8 cellular contexts compared by ENCODE assay signal in the genomic region with DNA sequence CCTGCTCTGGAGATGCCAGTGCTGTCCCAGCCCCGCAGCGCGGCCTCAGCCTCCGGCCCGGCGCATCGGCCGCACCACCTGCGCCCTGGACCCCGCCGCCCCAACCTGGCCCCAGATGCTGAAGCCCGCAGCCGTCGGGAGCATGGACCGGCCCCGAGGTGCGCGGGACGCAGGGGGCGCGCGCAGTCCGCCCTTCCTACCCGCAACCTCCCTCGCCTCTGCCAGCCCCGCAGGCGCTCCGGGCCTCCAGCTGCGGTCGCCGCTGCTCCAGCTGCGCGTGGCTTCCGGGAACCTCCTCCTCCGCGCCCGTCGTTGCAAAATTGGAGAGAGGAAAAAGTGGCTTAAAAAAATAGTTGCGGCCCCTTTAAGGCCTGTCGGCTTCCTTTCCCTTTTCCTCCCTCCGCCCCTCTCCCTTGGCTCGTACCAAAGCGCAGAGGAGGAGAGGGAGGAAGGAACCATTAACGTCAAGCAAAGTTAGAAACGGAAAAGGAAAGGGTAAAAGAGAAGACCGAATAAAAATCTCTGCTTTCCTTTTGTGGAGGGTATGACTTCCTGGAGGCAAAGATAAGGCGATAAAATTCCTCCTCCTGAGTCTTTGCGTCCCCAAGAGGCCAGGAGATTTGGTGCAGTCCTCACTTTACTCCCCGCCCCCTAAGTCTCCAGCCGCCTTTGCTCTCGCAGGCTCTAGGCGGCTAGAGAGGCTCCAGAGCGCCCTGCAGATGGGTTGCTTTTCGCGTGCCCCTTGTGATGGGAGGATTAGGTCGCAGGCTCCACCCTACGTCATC. TPM values are rescaled to one million over a fixed set of nuclear protein-coding genes. Genes with fewer than 3 reads are reported as not detected.
DNase-seq lines count a peak whose midpoint lies in the region; ATAC-seq and TF ChIP-seq lines count a peak whose summit lies in the region.

Gene CDIPT (minus strand): TSS at position 343 of the 785 bp plus-strand sequence. CDS start 369 bp downstream, outside the sequence.

- TF ChIP-seq CTCF in CD4-positive, alpha-beta T cell (IDR thresholded peaks at IDR 0.05): peak; percentile 70
- TF ChIP-seq CTCF in dorsolateral prefrontal cortex (IDR thresholded peaks at IDR 0.05 in 54 of 56, conservative IDR thresholded peaks at IDR 0.05 in 2 of 56; ENCODE audit: low read depth in 1 of 56, partially characterized antibody in 56 of 56): peak in 54 of 56 donors; percentile 29 to 84 (median 70)
- TF ChIP-seq CTCF in liver (IDR thresholded peaks at IDR 0.05; ENCODE audit: low read depth, low read length, missing input control): peak; percentile 38

- TF ChIP-seq RAD21 in liver (IDR thresholded peaks at IDR 0.05): peak; percentile 57 to 68

- DNase-seq in CD4-positive, alpha-beta T cell: peak; percentile 85 to 94 (median 90)
- peak; percentile 85 for DNase-seq in HK-2 (ENCODE audit: unreplicated experiment)
- peak; percentile 84 for DNase-seq in NCI-H82 treated with DMSO at 0.1 percent for 48 hours (lab: John Stamatoyannopoulos, UW; ENCODE audit: unreplicated experiment)
- peak; percentile 95 for DNase-seq in activated CD4-positive, alpha-beta memory T cell treated with anti-CD3 and anti-CD28 coated beads for 36 hours
- peak; percentile 83 to 97 (median 96) for DNase-seq in dorsolateral prefrontal cortex
- DNase-seq in stimulated activated CD4-positive, alpha-beta T cell treated with anti-CD3 and anti-CD28 coated beads, Interleukin-4, amount 100 ng/mL, for 24 hours: peak; percentile 94

- WGBS in liver: under 1% methylated on average over 56 of the region's 57 CpGs

- no peaks in the 10 kb centered on the region for H3K27me3 ChIP-seq in CD4-positive, alpha-beta T cell (ENCODE audit: control insufficient read depth, insufficient read depth, low read length)
- H3K27me3 ChIP-seq in dorsolateral prefrontal cortex (no peaks in the 10 kb centered on the region), liver (ENCODE audit: control insufficient read depth in 4 of 4, insufficient read depth in 4 of 4, low read length in 3 of 4) (no peaks in the 10 kb centered on the region)

- POLR2A ChIA-PET in CD4-positive, alpha-beta T cell (lab: Charles Lee): interaction anchor here (0.8 to 2.5 kb wide), 15 partner anchors 14 to 161 kb away, joined by 3 to 16 read pairs (median 6); partner anchors contain the start of genes ASPHD1, KCTD13, KIF22 and MAZ
- POLR2A ChIA-PET in activated CD4-positive, alpha-beta memory T cell treated with anti-CD3 and anti-CD28 coated beads for 36 hours (lab: Charles Lee): interaction anchor here (0.7 to 2.1 kb wide), 2 partner anchors 9 to 63 kb away, joined by 3 to 7 read pairs; partner anchors contain the start of gene KCTD13

- peaks cover 7 to 36% (median 22%) of the 10 kb centered on the region in 4 donors for H3K4me1 ChIP-seq in liver (ENCODE audit: control insufficient read depth in 4 of 4, insufficient read depth in 4 of 4, low read length in 3 of 4)

- H3K9ac ChIP-seq in liver (ENCODE audit: low read depth in 1 of 2, low read length in 2 of 2): peak within 1 kb of the TSS; percentile 56 to 97

- peak within 1 kb of the TSS; percentile 95 for H3K27ac Mint-ChIP-seq in CD4-positive, alpha-beta T cell
- H3K27ac Mint-ChIP-seq in activated CD4-positive, alpha-beta memory T cell treated with anti-CD3 and anti-CD28 coated beads for 36 hours: peak within 1 kb of the TSS; percentile 92

- H3K27ac ChIP-seq in CD4-positive, alpha-beta T cell (ENCODE audit: low read depth, low read length): peak within 1 kb of the TSS; percentile 87
- H3K27ac ChIP-seq in dorsolateral prefrontal cortex (peak within 1 kb of the TSS; percentile 89 to 99 (median 97)), liver (ENCODE audit: low read depth in 1 of 2, low read length in 2 of 2) (peak within 1 kb of the TSS; percentile 88 to 95)

- H3K9me3 ChIP-seq in CD4-positive, alpha-beta T cell (ENCODE audit: control insufficient read depth, low read length): no peaks in the 10 kb centered on the region
- H3K9me3 ChIP-seq in liver (ENCODE audit: control insufficient read depth in 4 of 4, low read length in 3 of 4): no peaks in the 10 kb centered on the region

- ATAC-seq in CD4-positive, alpha-beta T cell (ENCODE audit: poor library complexity): peak; percentile 96
- ATAC-seq in GM19397 (IDR thresholded peaks at IDR 0.05; ENCODE audit: unreplicated experiment): peak; percentile 85

- intact Hi-C loops in CD4-positive, alpha-beta T cell (cut with DNase I, micrococcal nuclease): loop anchor here (1.0 to 5.0 kb wide), 8 partner anchors 36 to 795 kb away; partner anchors contain the start of genes INO80E (in 2 of the 2), FBRS (in 1 of the 2), HIRIP3 (in 1 of the 2) and PAGR1 (in 1 of the 2)
- intact Hi-C loops in activated CD4-positive, alpha-beta memory T cell treated with anti-CD3 and anti-CD28 coated beads for 36 hours (cut with micrococcal nuclease): loop anchor here (1.0 to 5.0 kb wide), 6 partner anchors 43 to 159 kb away; partner anchors contain the start of genes C16orf92, HIRIP3, KCTD13 and MVP
- intact Hi-C loops in dorsolateral prefrontal cortex (cut with DNase I): loop anchor here (1.0 to 5.0 kb wide), 5 partner anchors 37 to 132 kb away; partner anchors contain the start of genes ASPHD1 (in 2 of the 2), TAOK2 (in 2 of the 2), HIRIP3 (in 1 of the 2) and PAGR1 (in 1 of the 2)

- H3K27me3 Mint-ChIP-seq in CD4-positive, alpha-beta T cell: no peaks in the 10 kb centered on the region
- H3K27me3 Mint-ChIP-seq in activated CD4-positive, alpha-beta memory T cell treated with anti-CD3 and anti-CD28 coated beads for 36 hours: no peaks in the 10 kb centered on the region

- CTCF ChIA-PET in CD4-positive, alpha-beta T cell (lab: Charles Lee): interaction anchor here (0.6 to 2.3 kb wide), 10 partner anchors 14 to 162 kb away, joined by 3 to 11 read pairs (median 4); partner anchors contain the start of genes KIF22 and PAGR1
- CTCF ChIA-PET in activated CD4-positive, alpha-beta memory T cell treated with anti-CD3 and anti-CD28 coated beads for 36 hours (lab: Charles Lee): interaction anchor here (0.7 to 2.4 kb wide), 8 partner anchors 11 to 192 kb away, joined by 3 to 11 read pairs (median 4); partner anchors contain the start of gene TMEM219

- peaks cover 22% of the 10 kb centered on the region for H3K4me1 Mint-ChIP-seq in CD4-positive, alpha-beta T cell (ENCODE audit: low read depth)
- peaks cover 18% of the 10 kb centered on the region for H3K4me1 Mint-ChIP-seq in activated CD4-positive, alpha-beta memory T cell treated with anti-CD3 and anti-CD28 coated beads for 36 hours (ENCODE audit: low read depth)

- H3K4me3 ChIP-seq in dorsolateral prefrontal cortex: peak within 1 kb of the TSS; percentile 64 to 100 (median 95)
- H3K4me3 ChIP-seq in liver (ENCODE audit: low read depth in 1 of 3, low read length in 3 of 3): peak within 1 kb of the TSS; percentile 87 to 98 (median 93)

- H3K36me3 ChIP-seq in liver (ENCODE audit: control insufficient read depth in 4 of 4, insufficient read depth in 3 of 4, low read depth in 1 of 4, low read length in 3 of 4): peaks cover 0 to 19% (median 8%) of the 10 kb centered on the region in 4 donors

- peaks cover 45% of the 10 kb centered on the region for H3K36me3 Mint-ChIP-seq in CD4-positive, alpha-beta T cell (ENCODE audit: low read depth)
- peaks cover 6% of the 10 kb centered on the region for H3K36me3 Mint-ChIP-seq in activated CD4-positive, alpha-beta memory T cell treated with anti-CD3 and anti-CD28 coated beads for 36 hours

- H3K9me3 Mint-ChIP-seq in CD4-positive, alpha-beta T cell: no peaks in the 10 kb centered on the region
- no peaks in the 10 kb centered on the region for H3K9me3 Mint-ChIP-seq in activated CD4-positive, alpha-beta memory T cell treated with anti-CD3 and anti-CD28 coated beads for 36 hours

- peak within 1 kb of the TSS; percentile 95 for H3K4me3 Mint-ChIP-seq in CD4-positive, alpha-beta T cell
- H3K4me3 Mint-ChIP-seq in activated CD4-positive, alpha-beta memory T cell treated with anti-CD3 and anti-CD28 coated beads for 36 hours: peak within 1 kb of the TSS; percentile 94

TF ChIP-seq in liver, 16 proteins besides CTCF, POLR2A, EP300 and RAD21 (continues in another document):
- TF ChIP-seq GABPA (IDR thresholded peaks at IDR 0.05 in 1 of 2, conservative IDR thresholded peaks at IDR 0.05 in 1 of 2) (peak in 1 of 2 donors; percentile 79), HNF4G (IDR thresholded peaks at IDR 0.05) (no peak), FOXA1 (IDR thresholded peaks at IDR 0.05) (peak; percentile 11), YY1 (IDR thresholded peaks at IDR 0.05) (peak; percentile 88), NR2F2 (IDR thresholded peaks at IDR 0.05) (peak; percentile 69)
- TF ChIP-seq, protein P1, sequence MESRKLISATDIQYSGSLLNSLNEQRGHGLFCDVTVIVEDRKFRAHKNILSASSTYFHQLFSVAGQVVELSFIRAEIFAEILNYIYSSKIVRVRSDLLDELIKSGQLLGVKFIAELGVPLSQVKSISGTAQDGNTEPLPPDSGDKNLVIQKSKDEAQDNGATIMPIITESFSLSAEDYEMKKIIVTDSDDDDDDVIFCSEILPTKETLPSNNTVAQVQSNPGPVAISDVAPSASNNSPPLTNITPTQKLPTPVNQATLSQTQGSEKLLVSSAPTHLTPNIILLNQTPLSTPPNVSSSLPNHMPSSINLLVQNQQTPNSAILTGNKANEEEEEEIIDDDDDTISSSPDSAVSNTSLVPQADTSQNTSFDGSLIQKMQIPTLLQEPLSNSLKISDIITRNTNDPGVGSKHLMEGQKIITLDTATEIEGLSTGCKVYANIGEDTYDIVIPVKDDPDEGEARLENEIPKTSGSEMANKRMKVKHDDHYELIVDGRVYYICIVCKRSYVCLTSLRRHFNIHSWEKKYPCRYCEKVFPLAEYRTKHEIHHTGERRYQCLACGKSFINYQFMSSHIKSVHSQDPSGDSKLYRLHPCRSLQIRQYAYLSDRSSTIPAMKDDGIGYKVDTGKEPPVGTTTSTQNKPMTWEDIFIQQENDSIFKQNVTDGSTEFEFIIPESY (IDR thresholded peaks at IDR 0.05): peak; percentile 93

RNA-seq across cellular contexts. Expression of gene CDIPT, which starts in this region (rescaled TPM):
- 10 to 100 TPM; 25.7 to 27.0 TPM for total RNA-seq in CD4-positive, alpha-beta T cell
- 10 to 100 TPM; 39.5 to 43.9 TPM for total RNA-seq in activated CD4-positive, alpha-beta memory T cell treated with anti-CD3 and anti-CD28 coated beads for 36 hours
- total RNA-seq in dorsolateral prefrontal cortex (100 to 1,000 TPM in 36 of 120 experiments, 10 to 100 TPM in 84; 63.9 to 118 (median 94.7) TPM), liver (10 to 100 TPM; 31.4 to 38.7 TPM)
- 100 to 1,000 TPM in 1 of 2 donors, 10 to 100 TPM in 1; 38.1 to 102 TPM for polyA plus RNA-seq in liver

Comparison
In these comparisons a context has a peak if more than half of its experiments do, and no peak if none do; other contexts are left out.
1. Peak in every context shown above with its lines: DNase-seq, ATAC-seq, H3K4me3 ChIP-seq and H3K27ac ChIP-seq.